Comparison of ENCODE assay signal across 11 cellular contexts in genomic region chr1:165686971-165687433, GRCh38.
DNase-seq lines count a peak whose midpoint lies in the region; ATAC-seq and TF ChIP-seq lines count a peak whose summit lies in the region.
"Had no signal": no experiment of that assay in that cellular context is flagged by ENCODE, and none has a peak within 500 bp of the region (broad histone marks: within the 10 kb centered on the region; RNA-seq: fewer than 3 reads in every experiment).

No MANE protein-coding gene starts in this region.

- peaks cover under 1% of the 10 kb centered on the region; the same call in 1 of the 2 replicates for H3K36me3 ChIP-seq in SU-DHL-6 (ENCODE audit: low read length)
- H3K36me3 ChIP-seq in subcutaneous abdominal adipose tissue (ENCODE audit: control insufficient read depth in 5 of 5, insufficient read depth in 5 of 5, low read length in 5 of 5): peaks cover 7 to 33% (median 22%) of the 10 kb centered on the region in 5 donors

- no peak overlapping the region for H3K4me3 ChIP-seq in SU-DHL-6 (ENCODE audit: insufficient read depth, low read length, poor library complexity, severe bottlenecking)
- no peak overlapping the region for H3K4me3 ChIP-seq in subcutaneous abdominal adipose tissue (ENCODE audit: low read depth in 1 of 5, low read length in 5 of 5)
- H3K4me3 ChIP-seq: body of pancreas had no signal

- H3K27ac ChIP-seq in SU-DHL-6 (ENCODE audit: low read depth, low read length) (0 out of 2 replicates have a peak overlapping the region, but pooled peaks have one; percentile 11), subcutaneous abdominal adipose tissue (ENCODE audit: low read depth, low read length) (peak overlapping the region; percentile 9)
- H3K27ac ChIP-seq: body of pancreas, epithelial cell of prostate had no signal

- no peaks in the 10 kb centered on the region for H3K9me3 ChIP-seq in SU-DHL-6 (ENCODE audit: insufficient read depth, low read length)
- no peaks in the 10 kb centered on the region for H3K9me3 ChIP-seq in subcutaneous abdominal adipose tissue (ENCODE audit: control insufficient read depth in 5 of 5, low read length in 5 of 5)
- H3K9me3 ChIP-seq: body of pancreas had no signal

- H3K4me1 ChIP-seq in subcutaneous abdominal adipose tissue (ENCODE audit: control insufficient read depth in 5 of 5, insufficient read depth in 5 of 5, low read length in 5 of 5): peaks cover 3 to 20% (median 4%) of the 10 kb centered on the region in 5 donors

- no peaks in the 10 kb centered on the region for H3F3A ChIP-seq in SU-DHL-6 (ENCODE audit: insufficient read depth)

- H3K9ac ChIP-seq in SU-DHL-6 (ENCODE audit: low read length) (0 out of 2 replicates have a peak overlapping the region, but pooled peaks have one; percentile 4), subcutaneous abdominal adipose tissue (ENCODE audit: low read length in 5 of 5) (no peak overlapping the region)

- no peaks in the 10 kb centered on the region for H3K9me2 ChIP-seq in SU-DHL-6 (replicated peaks; ENCODE audit: insufficient read depth, low read length)

- H3K4me3 Mint-ChIP-seq in activated naive CD4-positive, alpha-beta T cell treated with anti-CD3 and anti-CD28 coated beads, Interleukin-2, amount 10 ng/mL, durations not matched to agents 7 days and 5 days: no peak overlapping the region

- H3K27ac Mint-ChIP-seq in activated naive CD4-positive, alpha-beta T cell treated with anti-CD3 and anti-CD28 coated beads, Interleukin-2, amount 10 ng/mL, durations not matched to agents 7 days and 5 days: peak overlapping the region; percentile 12

- H3K9me3 Mint-ChIP-seq in activated naive CD4-positive, alpha-beta T cell treated with anti-CD3 and anti-CD28 coated beads, Interleukin-2, amount 10 ng/mL, durations not matched to agents 7 days and 5 days: peaks cover 7% of the 10 kb centered on the region

- no peaks in the 10 kb centered on the region for H4K20me1 ChIP-seq in SU-DHL-6 (ENCODE audit: low read depth, low read length)

- peaks cover 47% of the 10 kb centered on the region for H3K79me2 ChIP-seq in SU-DHL-6 (ENCODE audit: insufficient read depth, low read length)

- peaks cover 71% of the 10 kb centered on the region for H3K36me3 Mint-ChIP-seq in activated naive CD4-positive, alpha-beta T cell treated with anti-CD3 and anti-CD28 coated beads, Interleukin-2, amount 10 ng/mL, durations not matched to agents 7 days and 5 days

- CTCF ChIA-PET in activated naive CD4-positive, alpha-beta T cell treated with anti-CD3 and anti-CD28 coated beads, Interleukin-2, amount 10 ng/mL, durations not matched to agents 7 days and 5 days (lab: Charles Lee): no interaction called here

- no peaks in the 10 kb centered on the region for H3K27me3 Mint-ChIP-seq in activated naive CD4-positive, alpha-beta T cell treated with anti-CD3 and anti-CD28 coated beads, Interleukin-2, amount 10 ng/mL, durations not matched to agents 7 days and 5 days

- peak overlapping the region; percentile 47 for H3K4me2 ChIP-seq in SU-DHL-6 (ENCODE audit: low read depth, low read length, poor library complexity, severe bottlenecking)

- peaks cover 26% of the 10 kb centered on the region for H3K4me1 Mint-ChIP-seq in activated naive CD4-positive, alpha-beta T cell treated with anti-CD3 and anti-CD28 coated beads, Interleukin-2, amount 10 ng/mL, durations not matched to agents 7 days and 5 days

- ATAC-seq in HG02642 (IDR thresholded peaks at IDR 0.05; ENCODE audit: poor library complexity, unreplicated experiment): peak; percentile 46
- ATAC-seq: body of pancreas had no signal

- DNase-seq in activated naive CD4-positive, alpha-beta T cell treated with anti-CD3 and anti-CD28 coated beads, Interleukin-2, amount 10 ng/mL, durations not matched to agents 7 days and 5 days: no peak
- DNase-seq in activated naive CD4-positive, alpha-beta T cell treated with Interleukin-2 at 50 U/mL for 16 hours: no peak
- DNase-seq in NCI-H345 treated with DMSO at 0.1 percent for 48 hours (lab: John Stamatoyannopoulos, UW; ENCODE audit: unreplicated experiment) (no peak), DMS153 treated with DMSO at 0.1 percent for 48 hours (lab: John Stamatoyannopoulos, UW; ENCODE audit: unreplicated experiment) (no peak), ecto neural progenitor cell (ENCODE audit: low spot score) (no peak)
- DNase-seq: body of pancreas, NCI-H2081 treated with DMSO at 0.1 percent for 48 hours had no signal

- TF ChIP-seq CTCF in SU-DHL-6 (IDR thresholded peaks at IDR 0.05; ENCODE audit: insufficient read depth, low read length, poor library complexity, severe bottlenecking): no peak

- H2AFZ ChIP-seq in SU-DHL-6 (ENCODE audit: low read depth, low read length, severe bottlenecking): no peak overlapping the region

- H3K27me3 ChIP-seq in SU-DHL-6 (ENCODE audit: low read length) (no peaks in the 10 kb centered on the region), subcutaneous abdominal adipose tissue (ENCODE audit: control insufficient read depth in 5 of 5, insufficient read depth in 4 of 5, low read length in 5 of 5) (no peaks in the 10 kb centered on the region)
- H3K27me3 ChIP-seq: body of pancreas had no signal
